ENCODE assay signal across 23 cellular contexts in genomic region chr20:62266340-62266739, GRCh38. TPM values are rescaled to one million over a fixed set of nuclear protein-coding genes. Genes with fewer than 3 reads are reported as not detected.
DNase-seq lines count a peak whose midpoint lies in the region; ATAC-seq, FAIRE-seq and TF ChIP-seq lines count a peak whose summit lies in the region.
"Had no signal": no experiment of that assay in that cellular context is flagged by ENCODE, and none has a peak within 500 bp of the region (broad histone marks: within the 10 kb centered on the region; RNA-seq: fewer than 3 reads in every experiment).

No MANE protein-coding gene starts in this region.

- peaks cover 0 to 4% of the 10 kb centered on the region in 2 experiments for H4K20me1 ChIP-seq in H1 (replicated peaks in 1 of 2; ENCODE audit: control insufficient read depth in 1 of 2, insufficient read depth in 2 of 2, low read length in 2 of 2)

- no peak overlapping the region for H2AK5ac ChIP-seq in H1 (ENCODE audit: low read depth, low read length)

- H4K8ac ChIP-seq in H1 (ENCODE audit: extremely low read depth, insufficient read depth, low read length) = no peak overlapping the region

- no peak overlapping the region for H3K27ac ChIP-seq in H1 (ENCODE audit: low read depth, low read length)
- H3K27ac ChIP-seq in suprapubic skin = peak overlapping the region; percentile 43
- no peak overlapping the region for H3K27ac ChIP-seq in pancreas
- H3K27ac ChIP-seq: coronary artery had no signal

- H3K4me3 ChIP-seq in H1 (ENCODE audit: extremely low read depth in 1 of 4, insufficient read depth in 2 of 4, low read depth in 3 of 4, low read length in 4 of 4) (no peak overlapping the region), suprapubic skin (no peak overlapping the region), pancreas (no peak overlapping the region)
- H3K4me3 ChIP-seq: coronary artery, heart left ventricle, left ventricle myocardium inferior, skin epidermis had no signal

- DNase-seq in activated CD4-positive, alpha-beta T cell treated with anti-CD3 and anti-CD28 coated beads for 48 hours = peak; percentile 20
- DNase-seq in activated CD4-positive, alpha-beta T cell treated with anti-CD3 and anti-CD28 coated beads, Interleukin-2, amount 50 U/mL, for 4 hours = no peak
- DNase-seq in RKO (ENCODE audit: low spot score) (peak; percentile 42), H1 (ENCODE audit: low read depth in 1 of 2, low spot score in 2 of 2) (no peak), suprapubic skin (ENCODE audit: low spot score in 2 of 2) (no peak), pancreas (no peak), NCI-H226 (no peak)
- DNase-seq: activated CD4-positive, CD25-positive, alpha-beta regulatory T cell treated with anti-CD3 and anti-CD28 coated beads, Interleukin-2, amount 50 U/mL, for 72 hours; activated effector memory CD4-positive, alpha-beta T cell treated with anti-CD3 and anti-CD28 coated beads, Interleukin-2, amount 50 U/mL, for 16 hours; heart left ventricle; left ventricle myocardium inferior; NCI-H1105; NCI-H2029 treated with DMSO at 0.1 percent for 48 hours; NCI-H446 treated with DMSO at 0.1 percent for 48 hours; nephron progenitor cell had no signal

- no peak overlapping the region for H3K18ac ChIP-seq in H1 (ENCODE audit: extremely low read depth, low read length)

- no peak overlapping the region for H2AFZ ChIP-seq in H1 (ENCODE audit: low read length)

- no peaks in the 10 kb centered on the region for H3K23me2 ChIP-seq in H1 (ENCODE audit: low read depth, low read length)

- FAIRE-seq in H1 (lab: Jason Lieb, UNC) = no peak
- FAIRE-seq in pancreas (lab: Jason Lieb, UNC) = no peak
- FAIRE-seq: A204.1, urothelium cell line had no signal

- H3K56ac ChIP-seq in H1 (replicated peaks; ENCODE audit: insufficient read length, low read depth, low read length) = no peak overlapping the region

- H4K5ac ChIP-seq in H1 (ENCODE audit: insufficient read length, low read depth, low read length) = no peak overlapping the region

- CTCF ChIA-PET in H1 (lab: Charles Lee; ENCODE audit: partially characterized antibody) = interaction anchor here (1.5 kb wide), 1 partner anchor 17 kb away, joined by 4 read pairs; no protein-coding TSS in a partner anchor

- no peak overlapping the region for H2BK5ac ChIP-seq in H1 (ENCODE audit: low read depth, low read length)

- POLR2A ChIA-PET in H1 (lab: Charles Lee; ENCODE audit: partially characterized antibody) = interaction anchor here (1.4 kb wide), 1 partner anchor 68 kb away, joined by 3 read pairs; no protein-coding TSS in a partner anchor

- peaks cover 6% of the 10 kb centered on the region for H3K79me1 ChIP-seq in H1 (ENCODE audit: low read depth, low read length)

- H3K36me3 ChIP-seq in H1 (ENCODE audit: control insufficient read depth in 2 of 4, insufficient read depth in 4 of 4, low read length in 3 of 4) = peaks cover 2 to 24% (median 15%) of the 10 kb centered on the region in 4 experiments; a peak in 6 of 8 replicates
- H3K36me3 ChIP-seq in suprapubic skin = peaks cover 56% of the 10 kb centered on the region
- H3K36me3 ChIP-seq in pancreas = peaks cover 4 to 53% (median 13%) of the 10 kb centered on the region in 3 donors

- H2BK15ac ChIP-seq in H1 (ENCODE audit: low read length) = no peak overlapping the region

- H3K23ac ChIP-seq in H1 (ENCODE audit: insufficient read length) = no peak overlapping the region

- WGBS in H1 (ENCODE audit: extremely low coverage in 1 of 2, insufficient coverage in 1 of 2, insufficient read length in 1 of 2, insufficient replicate concordance in 2 of 2, low coverage in 1 of 2, low lambda C conversion rate in 2 of 2, missing lambda C conversion rate in 1 of 2), 2 experiments = 89% methylated on average over 10 of the region's 10 CpGs; no CpG with 5 or more reads in 1 of the 2 experiments
- WGBS in suprapubic skin = 93% methylated on average over 10 of the region's 10 CpGs
- WGBS in pancreas, 2 donors = 94 to 96% methylated on average over 10 of the region's 10 CpGs

- no peak overlapping the region for H2BK20ac ChIP-seq in H1 (ENCODE audit: low read length)

- H2BK120ac ChIP-seq in H1 (replicated peaks; ENCODE audit: low read depth, low read length) = no peak overlapping the region

- H3K9me3 ChIP-seq in H1 (ENCODE audit: insufficient read depth in 2 of 2, low read depth in 1 of 2, low read length in 1 of 2) (peaks cover 0 to 2% of the 10 kb centered on the region in 2 experiments; a peak in 2 of 4 replicates), suprapubic skin (no peaks in the 10 kb centered on the region), pancreas (no peaks in the 10 kb centered on the region)

- no peak overlapping the region for H3K14ac ChIP-seq in H1 (ENCODE audit: insufficient read length)

- H4K91ac ChIP-seq in H1 (replicated peaks; ENCODE audit: insufficient read length, low read length) = no peak overlapping the region

- ATAC-seq in pancreas = no peak
- ATAC-seq in esophagus mucosa = no peak

- no peak for TF ChIP-seq POLR2A in H1 (IDR thresholded peaks at IDR 0.05; ENCODE audit: control extremely low read depth in 1 of 2, low read depth in 2 of 2, low read length in 2 of 2)
- TF ChIP-seq POLR2A in suprapubic skin (IDR thresholded peaks at IDR 0.05) = no peak

- H2BK12ac ChIP-seq in H1 (ENCODE audit: low read depth, low read length) = no peak overlapping the region

- H3K4me2 ChIP-seq in H1 (ENCODE audit: insufficient read depth in 1 of 2, low read depth in 2 of 2, low read length in 2 of 2) = no peak overlapping the region

- TF ChIP-seq EP300 in H1 (IDR thresholded peaks at IDR 0.05; ENCODE audit: borderline replicate concordance in 1 of 2, low read depth in 2 of 2, low read length in 2 of 2) (no peak), suprapubic skin (IDR thresholded peaks at IDR 0.05) (no peak)

- TF ChIP-seq CTCF in H1 (IDR thresholded peaks at IDR 0.05; ENCODE audit: control extremely low read depth in 1 of 3, insufficient read depth in 1 of 3, low read depth in 1 of 3, low read length in 3 of 3) (no peak), suprapubic skin (IDR thresholded peaks at IDR 0.05) (no peak), pancreas (IDR thresholded peaks at IDR 0.05) (no peak)

- intact Hi-C loops in pancreas (cut with DNase I) = no loop called here

- no peak for TF ChIP-seq RAD21 in H1 (IDR thresholded peaks at IDR 0.05 in 1 of 2, conservative IDR thresholded peaks at IDR 0.05 in 1 of 2; ENCODE audit: low read depth in 2 of 2, low read length in 2 of 2)

- H3K4me1 ChIP-seq in H1 (replicated peaks in 1 of 4; ENCODE audit: control insufficient read depth in 3 of 4, insufficient read depth in 4 of 4, low read length in 3 of 4) = no peaks in the 10 kb centered on the region
- H3K4me1 ChIP-seq in suprapubic skin = peaks cover 13% of the 10 kb centered on the region
- H3K4me1 ChIP-seq in pancreas = no peaks in the 10 kb centered on the region

- no peak overlapping the region; a peak in 1 of 7 replicates for H3K9ac ChIP-seq in H1 (replicated peaks in 1 of 4; ENCODE audit: extremely low read depth in 1 of 4, low read depth in 3 of 4, low read length in 3 of 4)

- no peaks in the 10 kb centered on the region for H3K79me2 ChIP-seq in H1 (ENCODE audit: control insufficient read depth in 1 of 2, insufficient read depth in 2 of 2, low read length in 2 of 2)

- H3K4ac ChIP-seq in H1 (replicated peaks; ENCODE audit: insufficient read length, low read depth, low read length) = no peak overlapping the region

- H3K27me3 ChIP-seq in H1 (replicated peaks in 1 of 4; ENCODE audit: control insufficient read depth in 3 of 4, extremely low read depth in 1 of 4, insufficient read depth in 3 of 4, low read length in 3 of 4) (no peaks in the 10 kb centered on the region), suprapubic skin (no peaks in the 10 kb centered on the region), pancreas (no peaks in the 10 kb centered on the region)
- H3K27me3 ChIP-seq: heart left ventricle had no signal

RNA-seq across cellular contexts. Expression of gene OSBPL2, which starts 28.0 kb away (rescaled TPM):
- total RNA-seq in H1 (2021; fragmentation: NEBNext Ultra II Directional; extraction: Animal tissue kit (Norgen Biotek cat#: 25700)) = 42.4 and 42.6 TPM in 2 replicates
- polyA plus RNA-seq in H1 (2011; rRNA removed) = 11.7 and 16.9 TPM in 2 replicates
- polyA plus RNA-seq in H1 (2011; cell fraction: cytosol; rRNA removed) = 17.9 TPM
- polyA plus RNA-seq in H1 (2011; cell fraction: nucleus; rRNA removed) = 47.6 TPM
- polyA plus RNA-seq in H1 (2012, experiment 1 of 2) = 21.7 to 24.9 TPM (median 23.7 TPM) in 4 replicates
- 5.0 TPM for polyA plus RNA-seq in H1 (2012, experiment 2 of 2)
- polyA plus RNA-seq in H1 (2013, experiment 1 of 2) = 17.0 TPM
- 15.9 TPM for polyA plus RNA-seq in H1 (2013, experiment 2 of 2)
- 51.4 and 59.5 TPM in 2 replicates for polyA minus RNA-seq in H1 (2011; rRNA and poly(A)+ RNA removed)
- polyA minus RNA-seq in H1 (2011; cell fraction: cytosol; rRNA and poly(A)+ RNA removed) = 16.6 TPM
- 25.7 TPM for polyA minus RNA-seq in H1 (2011; cell fraction: nucleus; rRNA and poly(A)+ RNA removed)
- 100 to 1,000 TPM in 1 of 4 donors, 10 to 100 TPM in 3; 78.1 to 132 (median 84.0) TPM for total RNA-seq in suprapubic skin
- 10 to 100 TPM; 42.4 to 56.8 (median 49.2) TPM for total RNA-seq in pancreas
- 10 to 100 TPM; 33.3 to 34.6 TPM for polyA plus RNA-seq in pancreas
- total RNA-seq in esophagus mucosa = 58.5 TPM

RNA-seq across cellular contexts. Expression of gene ADRM1, which starts 36.5 kb away (rescaled TPM):
- total RNA-seq in H1 (2021; fragmentation: NEBNext Ultra II Directional; extraction: Animal tissue kit (Norgen Biotek cat#: 25700)) = 126 and 138 TPM in 2 replicates
- polyA plus RNA-seq in H1 (2011; rRNA removed) = 214 and 260 TPM in 2 replicates
- 209 TPM for polyA plus RNA-seq in H1 (2011; cell fraction: cytosol; rRNA removed)
- 180 TPM for polyA plus RNA-seq in H1 (2011; cell fraction: nucleus; rRNA removed)
- polyA plus RNA-seq in H1 (2012, experiment 1 of 2) = 119 to 168 TPM (median 157 TPM) in 4 replicates
- 141 TPM for polyA plus RNA-seq in H1 (2012, experiment 2 of 2)
- 137 TPM for polyA plus RNA-seq in H1 (2013, experiment 1 of 2)
- polyA plus RNA-seq in H1 (2013, experiment 2 of 2) = 131 TPM
- polyA minus RNA-seq in H1 (2011; rRNA and poly(A)+ RNA removed) = 39.2 and 45.4 TPM in 2 replicates
- 68.0 TPM for polyA minus RNA-seq in H1 (2011; cell fraction: cytosol; rRNA and poly(A)+ RNA removed)
- polyA minus RNA-seq in H1 (2011; cell fraction: nucleus; rRNA and poly(A)+ RNA removed) = 67.0 TPM
- 100 to 1,000 TPM in 3 of 4 donors, 10 to 100 TPM in 1; 84.7 to 155 (median 146) TPM for total RNA-seq in suprapubic skin
- 10 to 100 TPM; 33.3 to 76.0 (median 36.5) TPM for total RNA-seq in pancreas
- polyA plus RNA-seq in pancreas = 10 to 100 TPM; 61.9 to 74.8 TPM
- 76.1 TPM for total RNA-seq in esophagus mucosa

RNA-seq across cellular contexts. Expression of gene HRH3, which starts 46.3 kb away (rescaled TPM):
- 4.4 and 4.5 TPM in 2 replicates for total RNA-seq in H1 (2021; fragmentation: NEBNext Ultra II Directional; extraction: Animal tissue kit (Norgen Biotek cat#: 25700))
- polyA plus RNA-seq in H1 (2011; rRNA removed) = 2.0 and 3.1 TPM in 2 replicates
- 1.1 TPM for polyA plus RNA-seq in H1 (2011; cell fraction: cytosol; rRNA removed)
- polyA plus RNA-seq in H1 (2011; cell fraction: nucleus; rRNA removed) = 6.5 TPM
- polyA plus RNA-seq in H1 (2012, experiment 1 of 2) = 2.9 to 8.2 TPM (median 6.9 TPM) in 4 replicates
- 5.6 TPM for polyA plus RNA-seq in H1 (2012, experiment 2 of 2)
- 3.7 TPM for polyA plus RNA-seq in H1 (2013, experiment 1 of 2)
- 4.0 TPM for polyA plus RNA-seq in H1 (2013, experiment 2 of 2)
- polyA minus RNA-seq in H1 (2011; rRNA and poly(A)+ RNA removed) = 0.54 and 0.66 TPM in 2 replicates
- polyA minus RNA-seq in H1 (2011; cell fraction: cytosol; rRNA and poly(A)+ RNA removed) = 3.4 TPM
- polyA minus RNA-seq in H1 (2011; cell fraction: nucleus; rRNA and poly(A)+ RNA removed) = 1.6 TPM
- total RNA-seq in suprapubic skin = not detected
- total RNA-seq in pancreas = under 1 TPM in 1 of 6 donors, not detected in 5; 0.08 TPM
- polyA plus RNA-seq in pancreas = under 1 TPM; 0.02 to 0.04 TPM
- not detected for total RNA-seq in esophagus mucosa
- total RNA-seq: G401, heart left ventricle, left ventricle myocardium inferior, mononuclear cell had no signal
- polyA plus RNA-seq: BJ, heart left ventricle had no signal

Comparison
In these comparisons a context has a peak if more than half of its experiments do, and no peak if none do; other contexts are left out.
1. DNase-seq: peak in activated CD4-positive, alpha-beta T cell treated with anti-CD3 and anti-CD28 coated beads for 48 hours (single experiment) and RKO (single experiment); none in activated CD4-positive, alpha-beta T cell treated with anti-CD3 and anti-CD28 coated beads, Interleukin-2, amount 50 U/mL, for 4 hours (0 of 2), H1 (0 of 2), suprapubic skin (0 of 2), pancreas (0 of 6) and NCI-H226 (single experiment).